Comparison of ENCODE assay signal across 16 cellular contexts in genomic region chr16:71440669-71441347, GRCh38. TPM values are rescaled to one million over a fixed set of nuclear protein-coding genes. Genes with fewer than 3 reads are reported as not detected.
A peak's percentile ranks its signal among the peaks of the same experiment; 100 is the strongest.
DNase-seq lines count a peak whose midpoint lies in the region; ATAC-seq, FAIRE-seq and TF ChIP-seq lines count a peak whose summit lies in the region.
"Had no signal": no experiment of that assay in that cellular context is flagged by ENCODE, and none has a peak within 500 bp of the region (broad histone marks: within the 10 kb centered on the region; RNA-seq: fewer than 3 reads in every experiment).

No MANE protein-coding gene starts in this region.

- H3K27ac Mint-ChIP-seq in chondrocyte (ENCODE audit: unreplicated experiment): no peak overlapping the region
- H3K27ac Mint-ChIP-seq: CD4-positive, alpha-beta memory T cell had no signal

- H3K36me3 Mint-ChIP-seq in chondrocyte (ENCODE audit: low read depth): peaks cover under 1% of the 10 kb centered on the region

- POLR2A ChIA-PET in HepG2 (lab: Yijun Ruan, JAX): no interaction called here

- TF ChIP-seq CTCF in HepG2 (CRISPR knock-in tag; IDR thresholded peaks at IDR 0.05): peak; percentile 90
- no peak for TF ChIP-seq CTCF in right lobe of liver (IDR thresholded peaks at IDR 0.05)
- peak; percentile 46 for TF ChIP-seq CTCF in LNCAP (IDR thresholded peaks at IDR 0.05)
- peak; percentile 40 for TF ChIP-seq CTCF in chondrocyte (IDR thresholded peaks at IDR 0.05)
- no peak for TF ChIP-seq CTCF in testis (IDR thresholded peaks at IDR 0.05)
- no peak for TF ChIP-seq CTCF in esophagus muscularis mucosa (IDR thresholded peaks at IDR 0.05)

- no TSS peak for BruUV-seq in HepG2 (replicated peaks; lab: Mats Ljungman, UMichigan)

- H3K27me3 ChIP-seq in HepG2 (ENCODE audit: control insufficient read depth in 1 of 2, insufficient read depth in 2 of 2, low read length in 2 of 2) (peaks cover 5 to 27% of the 10 kb centered on the region in 2 experiments), right lobe of liver (no peaks in the 10 kb centered on the region), testis (no peaks in the 10 kb centered on the region), esophagus muscularis mucosa (peaks cover 0 to 48% (median 0%) of the 10 kb centered on the region in 4 donors)
- H3K27me3 ChIP-seq: SJSA1 had no signal

- H3K4me1 Mint-ChIP-seq in chondrocyte (ENCODE audit: low read depth): no peaks in the 10 kb centered on the region

- ATAC-seq in HepG2: peak; percentile 76
- ATAC-seq in right lobe of liver: no peak
- ATAC-seq in GM18502 (IDR thresholded peaks at IDR 0.05; ENCODE audit: poor library complexity, unreplicated experiment): no peak
- ATAC-seq: left colon had no signal

- H4K20me1 ChIP-seq in HepG2 (ENCODE audit: insufficient read depth, low read length): no peaks in the 10 kb centered on the region

- H3K4me3 Mint-ChIP-seq in chondrocyte (ENCODE audit: unreplicated experiment): no peak overlapping the region
- H3K4me3 Mint-ChIP-seq: CD4-positive, alpha-beta memory T cell had no signal

- H3K9me3 Mint-ChIP-seq in chondrocyte (ENCODE audit: low read depth): peaks cover 24% of the 10 kb centered on the region

- H3K36me3 ChIP-seq in HepG2 (replicated peaks in 1 of 2; ENCODE audit: control insufficient read depth in 1 of 2, insufficient read depth in 2 of 2, low read length in 2 of 2) (no peaks in the 10 kb centered on the region), right lobe of liver (no peaks in the 10 kb centered on the region), testis (ENCODE audit: low read depth, missing control alignments) (no peaks in the 10 kb centered on the region), esophagus muscularis mucosa (no peaks in the 10 kb centered on the region)
- H3K36me3 ChIP-seq: SJSA1 had no signal

- H3K4me1 ChIP-seq in HepG2 (ENCODE audit: insufficient read depth, low read length) (peaks cover 8% of the 10 kb centered on the region), right lobe of liver (no peaks in the 10 kb centered on the region), testis (no peaks in the 10 kb centered on the region), esophagus muscularis mucosa (no peaks in the 10 kb centered on the region)
- H3K4me1 ChIP-seq: SJSA1 had no signal

- H3K27ac ChIP-seq in HepG2 (ENCODE audit: extremely low read length, insufficient read depth, low read length) (no peak overlapping the region), right lobe of liver (no peak overlapping the region), testis (no peak overlapping the region), esophagus muscularis mucosa (replicated peaks in 1 of 4) (no peak overlapping the region)
- H3K27ac ChIP-seq: coronary artery, HL-60, SJSA1 had no signal

- TF ChIP-seq EP300 in HepG2 (IDR thresholded peaks at IDR 0.05; ENCODE audit: low read depth in 2 of 2, low read length in 2 of 2): no peak
- no peak for TF ChIP-seq EP300 in HepG2 (CRISPR knock-in tag; IDR thresholded peaks at IDR 0.05; ENCODE audit: borderline replicate concordance)
- no peak for TF ChIP-seq EP300 in esophagus muscularis mucosa (IDR thresholded peaks at IDR 0.05)

- H3K9ac ChIP-seq in HepG2 (ENCODE audit: insufficient read depth, low read depth, low read length): no peak overlapping the region

- peaks cover 3% of the 10 kb centered on the region for H3K27me3 Mint-ChIP-seq in chondrocyte (ENCODE audit: low read depth)

- no peaks in the 10 kb centered on the region for H3K9me3 ChIP-seq in HepG2 (ENCODE audit: low read length)
- H3K9me3 ChIP-seq in right lobe of liver: peaks cover 0 to 3% (median 0%) of the 10 kb centered on the region in 4 donors
- H3K9me3 ChIP-seq in testis: no peaks in the 10 kb centered on the region
- peaks cover 0 to 49% (median 33%) of the 10 kb centered on the region in 4 donors for H3K9me3 ChIP-seq in esophagus muscularis mucosa

- CTCF ChIA-PET in HepG2 (lab: Yijun Ruan, JAX; ENCODE audit: low intra/inter-chr PET ratio, low total read pairs): interaction anchor here (0.9 to 3.1 kb wide), 5 partner anchors 14 to 170 kb away, joined by 4 to 53 read pairs (median 9); no protein-coding TSS in a partner anchor

- in situ Hi-C loops in HepG2 (cut with HindIII; ENCODE audit: extremely low pct_ligation_motif_present, low pct_unique_long_range_greater_than_20kb): loop anchor here (10.0 kb wide), 1 partner anchor 54 kb away; no protein-coding TSS in a partner anchor

- peak; percentile 59 for FAIRE-seq in HepG2 (lab: Jason Lieb, UNC)

- peak overlapping the region; percentile 38; the same call in 1 of the 2 replicates for H3K4me2 ChIP-seq in HepG2 (ENCODE audit: low read depth, low read length)

- peak; percentile 73; the same call in 1 of the 2 replicates for TF ChIP-seq RAD21 in HepG2 (CRISPR knock-in tag; IDR thresholded peaks at IDR 0.05)

- no peak overlapping the region for H2AFZ ChIP-seq in HepG2 (ENCODE audit: low read length)

- intact Hi-C loops in HepG2 (cut with micrococcal nuclease; ENCODE audit: unreplicated experiment): loop anchor here (1.0 to 2.0 kb wide), 3 partner anchors 14 to 60 kb away; no protein-coding TSS in a partner anchor
- intact Hi-C loops in right lobe of liver (cut with DNase I): no loop called here
- intact Hi-C loops in testis (cut with DNase I; ENCODE audit: low total_unique reads): no loop called here
- intact Hi-C loops in esophagus muscularis mucosa (cut with DNase I): no loop called here

- H3K4me3 ChIP-seq in HepG2 (replicated peaks in 1 of 3; ENCODE audit: insufficient read depth in 1 of 3, low read depth in 2 of 3, low read length in 3 of 3) (no peak overlapping the region), right lobe of liver (no peak overlapping the region), testis (peak overlapping the region; percentile 40 to 54), esophagus muscularis mucosa (no peak overlapping the region)
- H3K4me3 ChIP-seq: coronary artery, SJSA1 had no signal

- peak; percentile 33 for DNase-seq in HepG2 (ENCODE audit: low spot score)
- no peak for DNase-seq in right lobe of liver
- DNase-seq in chondrocyte (ENCODE audit: low spot score): no peak
- peak; percentile 30 for DNase-seq in testis
- DNase-seq in esophagus muscularis mucosa (ENCODE audit: extremely low spot score): no peak
- no peak for DNase-seq in nucleus accumbens (lab: John Stamatoyannopoulos, UW)
- DNase-seq: activated CD4-positive, alpha-beta T cell treated with anti-CD3 and anti-CD28 coated beads for 1 hour; left colon had no signal

- TF ChIP-seq POLR2A in HepG2 (IDR thresholded peaks at IDR 0.05; ENCODE audit: insufficient read depth in 1 of 2, low read depth in 2 of 2, low read length in 2 of 2) (no peak), right lobe of liver (IDR thresholded peaks at IDR 0.05) (no peak), testis (IDR thresholded peaks at IDR 0.05) (no peak), esophagus muscularis mucosa (IDR thresholded peaks at IDR 0.05; ENCODE audit: low read depth) (no peak)

- WGBS in HepG2 (ENCODE audit: low lambda C conversion rate): 39% methylated on average over 25 of the region's 25 CpGs
- 56% methylated on average over 15 of the region's 25 CpGs for WGBS in right lobe of liver (ENCODE audit: insufficient coverage, low coverage, low lambda C conversion rate, missing lambda C conversion rate)
- 56 to 65% methylated on average over 23 to 25 of the region's 25 CpGs for WGBS in testis, 2 donors
- 74% methylated on average over 23 of the region's 25 CpGs for WGBS in esophagus muscularis mucosa

- no peaks in the 10 kb centered on the region for H3K79me2 ChIP-seq in HepG2 (ENCODE audit: insufficient read depth, low read length)

RNA-seq across cellular contexts. Expression of gene TLE7, which starts 1.0 kb away (rescaled TPM):
- total RNA-seq in HepG2 (2016; rRNA removed; fragmentation: Illumina TruSeq; extraction: Trizol) (not detected in 2 replicates), right lobe of liver (not detected), chondrocyte (not detected in 3 replicates), testis (1 to 10 TPM; 2.4 to 3.0 TPM), esophagus muscularis mucosa (not detected)
- total RNA-seq in HepG2 (2016; cell fraction: cytosol; rRNA removed; fragmentation: Illumina TruSeq; extraction: Trizol; ENCODE audit: low read depth): not detected in 2 replicates
- not detected in 2 replicates for total RNA-seq in HepG2 (2016; cell fraction: insoluble cytoplasmic fraction; rRNA removed; fragmentation: Illumina TruSeq; extraction: Trizol)
- not detected in 2 replicates for total RNA-seq in HepG2 (2016; cell fraction: membrane; rRNA removed; fragmentation: Illumina TruSeq; extraction: Trizol)
- not detected in 2 replicates for total RNA-seq in HepG2 (2016; cell fraction: nucleus; rRNA removed; fragmentation: Illumina TruSeq; extraction: Trizol)
- polyA plus RNA-seq in HepG2 (2011; rRNA removed) (not detected in 2 replicates), testis (ENCODE audit: insufficient read depth, low read depth, low replicate concordance) (1.7 TPM)
- not detected in 2 replicates for polyA plus RNA-seq in HepG2 (2011; cell fraction: cytosol; rRNA removed)
- polyA plus RNA-seq in HepG2 (2011; cell fraction: nucleus; rRNA removed): 0.10 TPM in 1 of 2 replicates, not detected in the other
- polyA plus RNA-seq in HepG2 (2012): not detected in 2 replicates
- polyA plus RNA-seq in HepG2 (2016; cell fraction: cytosol; fragmentation: Illumina TruSeq; extraction: Trizol; ENCODE audit: low read depth): not detected in 2 replicates
- not detected in 2 replicates for polyA plus RNA-seq in HepG2 (2016; cell fraction: insoluble cytoplasmic fraction; fragmentation: Illumina TruSeq; extraction: Trizol; ENCODE audit: low read depth)
- polyA plus RNA-seq in HepG2 (2016; cell fraction: membrane; fragmentation: Illumina TruSeq; extraction: Trizol; ENCODE audit: low read depth): not detected in 2 replicates
- not detected in 2 replicates for polyA plus RNA-seq in HepG2 (2016; cell fraction: nucleus; fragmentation: Illumina TruSeq; extraction: Trizol; ENCODE audit: insufficient read depth, low read depth)
- not detected in 2 replicates for polyA minus RNA-seq in HepG2 (2011; rRNA and poly(A)+ RNA removed; ENCODE audit: low replicate concordance)
- not detected in 2 replicates for polyA minus RNA-seq in HepG2 (2011; cell fraction: cytosol; rRNA and poly(A)+ RNA removed)
- not detected in 2 replicates for polyA minus RNA-seq in HepG2 (2011; cell fraction: nucleus; rRNA and poly(A)+ RNA removed)
- total RNA-seq: CD4-positive, alpha-beta memory T cell; left colon; NCI-H460; SJSA1 had no signal
- polyA plus RNA-seq: CD4-positive, alpha-beta memory T cell; neural cell had no signal

RNA-seq across cellular contexts. Expression of gene ZNF23, which starts 21.2 kb away (rescaled TPM):
- 12.2 and 14.0 TPM in 2 replicates for total RNA-seq in HepG2 (2016; rRNA removed; fragmentation: Illumina TruSeq; extraction: Trizol)
- total RNA-seq in HepG2 (2016; cell fraction: cytosol; rRNA removed; fragmentation: Illumina TruSeq; extraction: Trizol; ENCODE audit: low read depth): 3.5 and 3.6 TPM in 2 replicates
- 13.3 and 16.5 TPM in 2 replicates for total RNA-seq in HepG2 (2016; cell fraction: insoluble cytoplasmic fraction; rRNA removed; fragmentation: Illumina TruSeq; extraction: Trizol)
- total RNA-seq in HepG2 (2016; cell fraction: membrane; rRNA removed; fragmentation: Illumina TruSeq; extraction: Trizol): 10.1 and 11.2 TPM in 2 replicates
- total RNA-seq in HepG2 (2016; cell fraction: nucleus; rRNA removed; fragmentation: Illumina TruSeq; extraction: Trizol): 10.9 and 15.4 TPM in 2 replicates
- polyA plus RNA-seq in HepG2 (2011; rRNA removed): 8.6 and 9.0 TPM in 2 replicates
- polyA plus RNA-seq in HepG2 (2011; cell fraction: cytosol; rRNA removed): 4.5 and 5.9 TPM in 2 replicates
- polyA plus RNA-seq in HepG2 (2011; cell fraction: nucleus; rRNA removed): 20.0 and 26.0 TPM in 2 replicates
- polyA plus RNA-seq in HepG2 (2012): 9.4 and 12.6 TPM in 2 replicates
- polyA plus RNA-seq in HepG2 (2016; cell fraction: cytosol; fragmentation: Illumina TruSeq; extraction: Trizol; ENCODE audit: low read depth): 3.0 and 4.3 TPM in 2 replicates
- polyA plus RNA-seq in HepG2 (2016; cell fraction: insoluble cytoplasmic fraction; fragmentation: Illumina TruSeq; extraction: Trizol; ENCODE audit: low read depth): 13.3 and 14.9 TPM in 2 replicates
- 6.6 and 7.5 TPM in 2 replicates for polyA plus RNA-seq in HepG2 (2016; cell fraction: membrane; fragmentation: Illumina TruSeq; extraction: Trizol; ENCODE audit: low read depth)
- polyA plus RNA-seq in HepG2 (2016; cell fraction: nucleus; fragmentation: Illumina TruSeq; extraction: Trizol; ENCODE audit: insufficient read depth, low read depth): 23.3 and 26.4 TPM in 2 replicates
- polyA minus RNA-seq in HepG2 (2011; rRNA and poly(A)+ RNA removed; ENCODE audit: low replicate concordance): 3.7 and 8.1 TPM in 2 replicates
- 2.6 and 3.8 TPM in 2 replicates for polyA minus RNA-seq in HepG2 (2011; cell fraction: cytosol; rRNA and poly(A)+ RNA removed)
- 14.2 and 15.2 TPM in 2 replicates for polyA minus RNA-seq in HepG2 (2011; cell fraction: nucleus; rRNA and poly(A)+ RNA removed)
- total RNA-seq in right lobe of liver: 1 to 10 TPM; 3.1 to 4.8 (median 3.9) TPM
- total RNA-seq in chondrocyte: 8.6 to 10.4 TPM (median 8.8 TPM) in 3 replicates
- 10 to 100 TPM; 14.5 to 16.3 TPM for total RNA-seq in testis
- polyA plus RNA-seq in testis (ENCODE audit: insufficient read depth, low read depth, low replicate concordance): 10.9 TPM
- 10 to 100 TPM in 3 of 4 donors, 1 to 10 TPM in 1; 9.4 to 12.5 (median 11.2) TPM for total RNA-seq in esophagus muscularis mucosa

RNA-seq across cellular contexts. Expression of gene ZNF19, which starts 48.3 kb away (rescaled TPM):
- total RNA-seq in HepG2 (2016; rRNA removed; fragmentation: Illumina TruSeq; extraction: Trizol) (4.6 and 5.8 TPM in 2 replicates), right lobe of liver (1 to 10 TPM; 2.5 to 3.7 (median 2.6) TPM), chondrocyte (1.7 to 3.9 TPM (median 2.1 TPM) in 3 replicates), testis (10 to 100 TPM; 28.4 to 44.6 TPM), esophagus muscularis mucosa (1 to 10 TPM; 2.3 to 4.0 (median 2.9) TPM)
- 2.1 and 4.1 TPM in 2 replicates for total RNA-seq in HepG2 (2016; cell fraction: cytosol; rRNA removed; fragmentation: Illumina TruSeq; extraction: Trizol; ENCODE audit: low read depth)
- 4.1 and 5.9 TPM in 2 replicates for total RNA-seq in HepG2 (2016; cell fraction: insoluble cytoplasmic fraction; rRNA removed; fragmentation: Illumina TruSeq; extraction: Trizol)
- 5.0 and 5.7 TPM in 2 replicates for total RNA-seq in HepG2 (2016; cell fraction: membrane; rRNA removed; fragmentation: Illumina TruSeq; extraction: Trizol)
- total RNA-seq in HepG2 (2016; cell fraction: nucleus; rRNA removed; fragmentation: Illumina TruSeq; extraction: Trizol): 9.4 and 10.8 TPM in 2 replicates
- polyA plus RNA-seq in HepG2 (2011; rRNA removed) (3.2 and 3.7 TPM in 2 replicates), testis (ENCODE audit: insufficient read depth, low read depth, low replicate concordance) (31.8 TPM)
- polyA plus RNA-seq in HepG2 (2011; cell fraction: cytosol; rRNA removed): 1.4 and 1.9 TPM in 2 replicates
- polyA plus RNA-seq in HepG2 (2011; cell fraction: nucleus; rRNA removed): 6.9 and 16.9 TPM in 2 replicates
- polyA plus RNA-seq in HepG2 (2012): 3.5 and 3.9 TPM in 2 replicates
- polyA plus RNA-seq in HepG2 (2016; cell fraction: cytosol; fragmentation: Illumina TruSeq; extraction: Trizol; ENCODE audit: low read depth): 0.70 and 0.83 TPM in 2 replicates
- 2.9 and 3.0 TPM in 2 replicates for polyA plus RNA-seq in HepG2 (2016; cell fraction: insoluble cytoplasmic fraction; fragmentation: Illumina TruSeq; extraction: Trizol; ENCODE audit: low read depth)
- polyA plus RNA-seq in HepG2 (2016; cell fraction: membrane; fragmentation: Illumina TruSeq; extraction: Trizol; ENCODE audit: low read depth): 1.4 and 1.8 TPM in 2 replicates
- 5.9 and 7.3 TPM in 2 replicates for polyA plus RNA-seq in HepG2 (2016; cell fraction: nucleus; fragmentation: Illumina TruSeq; extraction: Trizol; ENCODE audit: insufficient read depth, low read depth)
- 2.3 and 5.0 TPM in 2 replicates for polyA minus RNA-seq in HepG2 (2011; rRNA and poly(A)+ RNA removed; ENCODE audit: low replicate concordance)
- polyA minus RNA-seq in HepG2 (2011; cell fraction: cytosol; rRNA and poly(A)+ RNA removed): 2.3 and 2.4 TPM in 2 replicates
- 20.5 and 25.0 TPM in 2 replicates for polyA minus RNA-seq in HepG2 (2011; cell fraction: nucleus; rRNA and poly(A)+ RNA removed)

Comparison
In these comparisons a context has a peak if more than half of its experiments do, and no peak if none do; other contexts are left out.
1. DNase-seq: peak in HepG2 (single experiment) and testis (single experiment); none in right lobe of liver (0 of 3), chondrocyte (single experiment), esophagus muscularis mucosa (single experiment) and nucleus accumbens (0 of 56).
2. CTCF ChIP-seq: peak in HepG2 (single experiment), LNCAP (single experiment) and chondrocyte (single experiment); none in right lobe of liver (0 of 4), testis (0 of 3) and esophagus muscularis mucosa (0 of 3).
3. H3K4me3 ChIP-seq: peak in testis (2 of 2); none in HepG2 (0 of 3), right lobe of liver (0 of 3) and esophagus muscularis mucosa (0 of 4).